ENCODE assay signal across 8 cellular contexts in the genomic region with DNA sequence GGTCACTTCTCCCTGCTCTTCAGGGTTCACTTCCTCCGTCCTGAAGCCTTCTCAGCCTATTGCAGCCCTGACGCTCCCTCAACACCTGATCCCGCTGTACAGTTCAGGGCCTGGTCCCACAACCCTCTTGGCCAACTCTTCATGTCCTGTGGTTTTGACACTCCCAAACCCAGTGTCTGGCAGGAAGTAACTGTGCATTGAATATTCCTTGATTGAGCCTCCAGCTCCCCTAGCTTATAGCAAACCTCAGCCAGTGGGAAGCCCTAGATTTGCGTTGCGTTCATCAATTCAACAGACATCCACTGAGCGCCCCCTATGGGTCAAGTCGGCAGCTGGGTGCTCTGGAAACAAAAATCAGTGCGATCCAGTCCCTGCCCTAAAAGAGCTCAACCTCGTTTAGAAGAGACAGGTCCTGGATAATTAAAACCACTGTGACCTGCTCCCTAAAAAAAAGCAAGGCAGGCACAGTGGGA.
DNase-seq lines count a peak whose midpoint lies in the region; ATAC-seq, FAIRE-seq and TF ChIP-seq lines count a peak whose summit lies in the region.

No MANE protein-coding gene starts in this region.

- H3K36me3 ChIP-seq in SK-N-MC (ENCODE audit: insufficient read depth, low read length) (peaks cover 10% of the 10 kb centered on the region; the same call in 1 of the 2 replicates), brain microvascular endothelial cell (replicated peaks) (peaks cover 18% of the 10 kb centered on the region), iPS-15b (ENCODE audit: control insufficient read depth, insufficient read depth, low read length) (no peaks in the 10 kb centered on the region)

- ATAC-seq in HG03565 (IDR thresholded peaks at IDR 0.05; ENCODE audit: unreplicated experiment): no peak
- no peak for ATAC-seq in GM21737 (IDR thresholded peaks at IDR 0.05; ENCODE audit: unreplicated experiment)

- TF ChIP-seq CTCF in AG09309 (IDR thresholded peaks at IDR 0.05; ENCODE audit: control insufficient read depth, insufficient read depth, low read depth, low read length, missing control alignments) (peak; percentile 78), brain microvascular endothelial cell (IDR thresholded peaks at IDR 0.05; ENCODE audit: low read depth, low read length, missing control alignments) (peak; percentile 94)

- H3K27ac ChIP-seq in SK-N-MC (no peak overlapping the region), brain microvascular endothelial cell (no peak overlapping the region)

- FAIRE-seq in GM19239 (lab: Jason Lieb, UNC): no peak

- no peak overlapping the region for H3K4me3 ChIP-seq in AG09309 (ENCODE audit: control insufficient read depth, low read depth, low read length)
- no peak overlapping the region for H3K4me3 ChIP-seq in SK-N-MC
- no peak overlapping the region for H3K4me3 ChIP-seq in brain microvascular endothelial cell (ENCODE audit: low read depth, low read length)
- H3K4me3 ChIP-seq in iPS-15b (ENCODE audit: low read depth, low read length): peak overlapping the region; percentile 28

- H3K27me3 ChIP-seq in brain microvascular endothelial cell (replicated peaks) (no peaks in the 10 kb centered on the region), iPS-15b (ENCODE audit: control insufficient read depth, insufficient read depth, low read length) (peaks cover 3% of the 10 kb centered on the region)

- in situ Hi-C loops in brain microvascular endothelial cell (cut with HindIII; ENCODE audit: low pct_ligation_motif_present, low sequenced_read_pairs): no loop called here

- H3K9ac ChIP-seq in SK-N-MC (ENCODE audit: insufficient read length): no peak overlapping the region
- H3K9ac ChIP-seq in iPS-15b (ENCODE audit: low read depth, low read length): peak overlapping the region; percentile 32

- no peaks in the 10 kb centered on the region for H3K9me3 ChIP-seq in SK-N-MC (ENCODE audit: low read depth, low read length)
- no peaks in the 10 kb centered on the region for H3K9me3 ChIP-seq in iPS-15b (ENCODE audit: control insufficient read depth, insufficient read depth, low read length)

- H3K4me1 ChIP-seq in iPS-15b (ENCODE audit: control insufficient read depth, insufficient read depth, low read length): no peaks in the 10 kb centered on the region

- DNase-seq in AG09309 (ENCODE audit: low read depth) (no peak), GM19239 (ENCODE audit: insufficient read length, low spot score) (peak; percentile 72), SK-N-MC (ENCODE audit: low read depth, low spot score) (peak; percentile 18), brain microvascular endothelial cell (peak; percentile 65)
- peak; percentile 41 for DNase-seq in stimulated activated CD4-positive, alpha-beta T cell treated with anti-CD3 and anti-CD28 coated beads, Interleukin-12 subunit alpha, Interleukin-12 subunit beta, amount 100 ng/mL, for 4 hours
